8 cellular contexts compared by ENCODE assay signal in genomic region chr7:100705341-100705752, GRCh38. TPM values are rescaled to one million over a fixed set of nuclear protein-coding genes. Genes with fewer than 3 reads are reported as not detected.
DNase-seq lines count a peak whose midpoint lies in the region; ATAC-seq and TF ChIP-seq lines count a peak whose summit lies in the region.

No MANE protein-coding gene starts in this region.

- H3K4me1 ChIP-seq in CD8-positive, alpha-beta T cell (ENCODE audit: insufficient read depth, low read length): peaks cover 16% of the 10 kb centered on the region

- peak overlapping the region; percentile 96 for H3K4me3 Mint-ChIP-seq in CD8-positive, alpha-beta T cell

- H3K27me3 ChIP-seq in CD8-positive, alpha-beta T cell (ENCODE audit: insufficient read depth, low read length): no peaks in the 10 kb centered on the region

- no peaks in the 10 kb centered on the region for H3K9me3 ChIP-seq in CD8-positive, alpha-beta T cell (ENCODE audit: low read length)

- peak; percentile 97 for TF ChIP-seq CTCF in CD8-positive, alpha-beta T cell (IDR thresholded peaks at IDR 0.05)
- TF ChIP-seq CTCF in epithelial cell of proximal tubule (conservative IDR thresholded peaks at IDR 0.05; ENCODE audit: low read depth, low read length): peak; percentile 81

- peak overlapping the region; percentile 94 for H3K4me3 ChIP-seq in CD8-positive, alpha-beta T cell (ENCODE audit: low read depth, low read length)
- H3K4me3 ChIP-seq in epithelial cell of proximal tubule (ENCODE audit: low read depth, low read length): peak overlapping the region; percentile 97

- peaks cover 19% of the 10 kb centered on the region for H3K4me1 Mint-ChIP-seq in CD8-positive, alpha-beta T cell (ENCODE audit: low read depth)

- POLR2A ChIA-PET in CD8-positive, alpha-beta T cell (lab: Charles Lee): interaction anchor here (0.6 to 2.9 kb wide), 16 partner anchors 9 to 276 kb away, joined by 3 to 20 read pairs (median 6); partner anchors contain the start of genes FBXO24, GIGYF1, LRCH4 and MEPCE

- ATAC-seq in CD8-positive, alpha-beta T cell: peak; percentile 54
- ATAC-seq in GM19372 (IDR thresholded peaks at IDR 0.05; ENCODE audit: low read depth, unreplicated experiment): peak; percentile 48
- peak; percentile 23 for ATAC-seq in HG03469 (IDR thresholded peaks at IDR 0.05; ENCODE audit: unreplicated experiment)

- no peaks in the 10 kb centered on the region for H3K36me3 ChIP-seq in CD8-positive, alpha-beta T cell (ENCODE audit: insufficient read depth, low read length)

- intact Hi-C loops in CD8-positive, alpha-beta T cell (cut with DNase I, micrococcal nuclease): loop anchor here (1.0 to 10.0 kb wide), 13 partner anchors 11 to 379 kb away; partner anchors contain the start of genes GIGYF1 (in 2 of the 2), SLC12A9 (in 2 of the 2), GNB2 (in 1 of the 2) and MEPCE (in 1 of the 2)

- H3K27me3 Mint-ChIP-seq in CD8-positive, alpha-beta T cell (ENCODE audit: low read depth): peaks cover 2% of the 10 kb centered on the region

- no peaks in the 10 kb centered on the region for H3K9me3 Mint-ChIP-seq in CD8-positive, alpha-beta T cell

- H3K27ac ChIP-seq in CD8-positive, alpha-beta T cell (ENCODE audit: low read depth, low read length): peak overlapping the region; percentile 53

- H3K36me3 Mint-ChIP-seq in CD8-positive, alpha-beta T cell: peaks cover 9% of the 10 kb centered on the region

- CTCF ChIA-PET in CD8-positive, alpha-beta T cell (lab: Charles Lee): interaction anchor here (0.8 to 5.5 kb wide), 39 partner anchors 9 to 249 kb away, joined by 3 to 81 read pairs (median 5); partner anchors contain the start of genes FBXO24, GIGYF1, MOSPD3 and SLC12A9

- peak; percentile 52 to 84 (median 73) for DNase-seq in CD8-positive, alpha-beta T cell
- DNase-seq in NOMO-1 treated with DMSO at 0.1 percent for 48 hours (lab: John Stamatoyannopoulos, UW; ENCODE audit: unreplicated experiment): peak; percentile 79
- peak; percentile 72 for DNase-seq in activated T-cell treated with anti-CD3 and anti-CD28 coated beads for 4 hours
- no peak for DNase-seq in epithelial cell of proximal tubule (ENCODE audit: low read depth)
- DNase-seq in mucosa of gallbladder (ENCODE audit: low spot score): peak; percentile 70
- peak; percentile 57 to 62 for DNase-seq in stimulated activated CD8-positive, alpha-beta memory T cell treated with anti-CD3 and anti-CD28 coated beads, Interleukin-7, amount 100 ng/mL, for 1 hour (ENCODE audit: low read depth in 2 of 2)

- H3K27ac Mint-ChIP-seq in CD8-positive, alpha-beta T cell: peak overlapping the region; percentile 94

RNA-seq across cellular contexts. Expression of gene POP7, which starts 0.6 kb away (rescaled TPM):
- total RNA-seq in CD8-positive, alpha-beta T cell: 10 to 100 TPM in 1 of 2 experiments, 1 to 10 TPM in 1; 9.3 to 11.0 TPM
- 42.7 and 79.3 TPM in 2 replicates for total RNA-seq in epithelial cell of proximal tubule
- total RNA-seq in mucosa of gallbladder: 25.9 TPM

RNA-seq across cellular contexts. Expression of gene GIGYF1, which starts 11.3 kb away (rescaled TPM):
- 10 to 100 TPM; 68.6 to 71.6 TPM for total RNA-seq in CD8-positive, alpha-beta T cell
- total RNA-seq in epithelial cell of proximal tubule (8.5 and 14.1 TPM in 2 replicates), mucosa of gallbladder (56.2 TPM)

RNA-seq across cellular contexts. Expression of gene EPO, which starts 14.9 kb away (rescaled TPM):
- not detected for total RNA-seq in CD8-positive, alpha-beta T cell
- total RNA-seq in epithelial cell of proximal tubule (not detected in 2 replicates), mucosa of gallbladder (not detected)

RNA-seq across cellular contexts. Expression of gene ZAN, which starts 28.0 kb away (rescaled TPM):
- total RNA-seq in CD8-positive, alpha-beta T cell: not detected
- not detected in 2 replicates for total RNA-seq in epithelial cell of proximal tubule
- total RNA-seq in mucosa of gallbladder: not detected

RNA-seq across cellular contexts. Expression of gene GNB2, which starts 31.8 kb away (rescaled TPM):
- 10 to 100 TPM; 69.4 to 69.6 TPM for total RNA-seq in CD8-positive, alpha-beta T cell
- 245 and 295 TPM in 2 replicates for total RNA-seq in epithelial cell of proximal tubule
- total RNA-seq in mucosa of gallbladder: 236 TPM
